Comparison of ENCODE assay signal across 16 cellular contexts in the genomic region with DNA sequence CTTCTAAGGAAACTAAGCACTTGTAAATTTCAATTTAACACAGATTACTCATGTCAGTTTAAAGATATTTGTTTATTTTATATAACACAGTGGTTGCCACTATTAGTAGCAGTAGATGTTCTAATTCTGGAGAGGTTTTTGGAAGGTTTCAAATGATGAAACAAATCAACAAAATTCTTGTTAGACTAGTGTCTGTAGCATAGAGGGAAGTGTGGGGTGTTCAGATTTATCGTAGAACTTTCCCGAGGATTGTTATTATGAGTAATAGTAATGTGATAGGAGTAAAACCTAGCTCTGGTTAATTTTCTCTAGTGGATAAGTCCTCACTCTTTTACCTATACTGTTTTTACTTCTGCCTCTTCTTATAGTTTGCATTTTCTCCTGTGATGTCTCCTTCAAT.
"Had no signal": no experiment of that assay in that cellular context is flagged by ENCODE, and none has a peak within 500 bp of the region (broad histone marks: within the 10 kb centered on the region; RNA-seq: fewer than 3 reads in every experiment).

No MANE protein-coding gene starts in this region.

- H3K27ac ChIP-seq: colonic mucosa, epithelial cell of prostate had no signal

- H3K4me3 Mint-ChIP-seq: activated CD4-positive, alpha-beta T cell treated with anti-CD3 and anti-CD28 coated beads for 36 hours; activated CD8-positive, alpha-beta T cell treated with anti-CD3 and anti-CD28 coated beads for 36 hours; activated T-cell treated with anti-CD3 and anti-CD28 coated beads, Interleukin-2, amount 50 U/mL, for 24 hours; endodermal cell; stimulated activated naive CD8-positive, alpha-beta T cell treated with anti-CD3 and anti-CD28 coated beads, Interleukin-15, amount 100 ng/mL, for 72 hours; T-helper 2 cell treated with Interferon-gamma antibody and Interleukin-4, amounts not matched to agents 5 μg/mL and 100 μg/mL, for 36 hours had no signal

- H3K27ac Mint-ChIP-seq: activated CD8-positive, alpha-beta T cell treated with anti-CD3 and anti-CD28 coated beads for 36 hours; activated T-cell treated with anti-CD3 and anti-CD28 coated beads, Interleukin-2, amount 50 U/mL, for 24 hours; endodermal cell; T-helper 2 cell treated with Interferon-gamma antibody and Interleukin-4, amounts not matched to agents 5 μg/mL and 100 μg/mL, for 36 hours had no signal

- H3K9me3 ChIP-seq: colonic mucosa, left ventricle myocardium inferior, suprapubic skin had no signal

- H3K9me3 Mint-ChIP-seq: activated CD8-positive, alpha-beta T cell treated with anti-CD3 and anti-CD28 coated beads for 36 hours; activated T-cell treated with anti-CD3 and anti-CD28 coated beads, Interleukin-2, amount 50 U/mL, for 24 hours; endodermal cell; stimulated activated naive CD8-positive, alpha-beta T cell treated with anti-CD3 and anti-CD28 coated beads, Interleukin-15, amount 100 ng/mL, for 72 hours; T-helper 2 cell treated with Interferon-gamma antibody and Interleukin-4, amounts not matched to agents 5 μg/mL and 100 μg/mL, for 36 hours had no signal

- ATAC-seq: activated CD4-positive, alpha-beta T cell treated with anti-CD3 and anti-CD28 coated beads for 36 hours; activated CD8-positive, alpha-beta T cell treated with anti-CD3 and anti-CD28 coated beads for 36 hours; stimulated activated naive CD8-positive, alpha-beta T cell treated with anti-CD3 and anti-CD28 coated beads, Interleukin-15, amount 100 ng/mL, for 72 hours had no signal

- DNase-seq: activated CD4-positive, alpha-beta T cell treated with anti-CD3 and anti-CD28 coated beads for 36 hours; activated CD8-positive, alpha-beta T cell treated with anti-CD3 and anti-CD28 coated beads for 36 hours; activated effector memory CD4-positive, alpha-beta T cell treated with Interleukin-2 at 50 U/mL for 16 hours; activated naive CD4-positive, alpha-beta T cell treated with anti-CD3 and anti-CD28 coated beads, Interleukin-2, amount 50 U/mL, for 16 hours; activated T-cell treated with anti-CD3 and anti-CD28 coated beads, Interleukin-2, amount 50 U/mL, for 24 hours; colonic mucosa; endodermal cell; foreskin melanocyte; kidney glomerular epithelial cell; left ventricle myocardium inferior; occipital lobe; stimulated activated naive CD8-positive, alpha-beta T cell treated with anti-CD3 and anti-CD28 coated beads, Interleukin-15, amount 100 ng/mL, for 72 hours; trophoblast cell had no signal

- H3K27me3 Mint-ChIP-seq: activated CD4-positive, alpha-beta T cell treated with anti-CD3 and anti-CD28 coated beads for 36 hours; activated CD8-positive, alpha-beta T cell treated with anti-CD3 and anti-CD28 coated beads for 36 hours; activated T-cell treated with anti-CD3 and anti-CD28 coated beads, Interleukin-2, amount 50 U/mL, for 24 hours; stimulated activated naive CD8-positive, alpha-beta T cell treated with anti-CD3 and anti-CD28 coated beads, Interleukin-15, amount 100 ng/mL, for 72 hours had no signal

- H3K36me3 ChIP-seq: colonic mucosa, left ventricle myocardium inferior, suprapubic skin had no signal

- H3K4me3 ChIP-seq: colonic mucosa, left ventricle myocardium inferior, suprapubic skin had no signal

- H3K4me1 ChIP-seq: colonic mucosa had no signal

- H3K27me3 ChIP-seq: colonic mucosa, suprapubic skin had no signal
